Comparison of ENCODE assay signal across 9 cellular contexts in the genomic region with DNA sequence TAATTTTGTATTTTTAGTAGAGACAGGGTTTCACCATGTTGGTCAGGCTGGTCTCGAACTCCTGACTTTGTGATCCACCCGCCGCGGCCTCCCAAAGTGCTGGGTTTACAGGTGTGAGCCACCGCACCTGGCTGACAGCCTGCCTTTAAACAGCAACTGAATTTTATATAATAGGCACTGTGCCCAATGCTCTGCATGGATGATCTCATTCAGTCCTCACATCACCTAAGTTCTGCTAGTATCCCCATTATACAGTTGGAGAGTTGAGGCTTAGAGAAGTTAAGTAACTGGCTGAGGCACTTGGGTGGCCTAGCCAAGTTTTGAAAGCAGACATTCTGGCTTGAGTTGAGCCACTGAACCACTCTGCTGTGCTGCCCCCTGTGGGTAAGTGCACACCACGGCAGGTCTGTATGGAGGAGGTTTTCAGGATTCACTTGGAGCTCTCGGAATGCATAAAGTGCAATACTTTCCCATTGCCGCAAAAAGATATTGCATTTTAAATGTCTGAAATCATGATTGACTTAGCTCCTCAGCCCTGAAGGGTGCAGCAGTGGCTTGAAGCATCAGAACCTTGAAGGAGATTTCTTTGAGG.
A peak's percentile ranks its signal among the peaks of the same experiment; 100 is the strongest.
DNase-seq lines count a peak whose midpoint lies in the region; ATAC-seq and TF ChIP-seq lines count a peak whose summit lies in the region.
"Had no signal": no experiment of that assay in that cellular context is flagged by ENCODE, and none has a peak within 500 bp of the region (broad histone marks: within the 10 kb centered on the region; RNA-seq: fewer than 3 reads in every experiment).

No MANE protein-coding gene starts in this region.

- POLR2A ChIA-PET in activated CD4-positive, alpha-beta T cell treated with anti-CD3 and anti-CD28 coated beads, Interleukin-2, amount 10 ng/mL, durations not matched to agents 7 days and 5 days (lab: Charles Lee), result no interaction called here

- TF ChIP-seq CTCF in KMS-11 (conservative IDR thresholded peaks at IDR 0.05; ENCODE audit: low read depth, low read length) (peak; percentile 55), brain microvascular endothelial cell (IDR thresholded peaks at IDR 0.05; ENCODE audit: low read depth, low read length, missing control alignments) (peak; percentile 83)

- no peak overlapping the region for H2AFZ ChIP-seq in KMS-11 (ENCODE audit: low read depth)

- in situ Hi-C loops in brain microvascular endothelial cell (cut with HindIII; ENCODE audit: low pct_ligation_motif_present, low sequenced_read_pairs), result no loop called here

- H3K4me3 ChIP-seq in KMS-11 (IDR thresholded peaks at IDR 0.05; ENCODE audit: insufficient read depth, low read depth, low read length) (no peak overlapping the region), brain microvascular endothelial cell (ENCODE audit: low read depth, low read length) (no peak overlapping the region)

- DNase-seq in EH (ENCODE audit: low read depth) (peak; percentile 50), brain microvascular endothelial cell (peak; percentile 26), myocyte (ENCODE audit: low read depth) (peak; percentile 47), dedifferentiated amniotic fluid mesenchymal stem cell (ENCODE audit: extremely low spot score) (no peak)
- DNase-seq in activated naive CD4-positive, alpha-beta T cell treated with anti-CD3 and anti-CD28 coated beads, Interleukin-2, amount 50 U/mL, for 72 hours (ENCODE audit: low spot score in 2 of 2), result no peak
- DNase-seq in activated CD4-positive, alpha-beta T cell treated with anti-CD3 and anti-CD28 coated beads, Interleukin-2, amount 10 ng/mL, durations not matched to agents 7 days and 5 days, result no peak
- no peak for DNase-seq in natural killer cell treated with Interleukin-12 subunit alpha and Interleukin-12 subunit beta and Interleukin-15 and Interleukin-18, amount 100 ng/mL, for 72 hours (ENCODE audit: low spot score)
- DNase-seq: activated B cell treated with CpG ODN at 0.5 μM for 24 hours had no signal

- H3K79me2 ChIP-seq in KMS-11 (ENCODE audit: insufficient read depth, low read depth), result no peaks in the 10 kb centered on the region

- H3K36me3 Mint-ChIP-seq in activated naive CD4-positive, alpha-beta T cell treated with anti-CD3 and anti-CD28 coated beads, Interleukin-2, amount 50 U/mL, for 72 hours, result no peaks in the 10 kb centered on the region
- H3K36me3 Mint-ChIP-seq in activated CD4-positive, alpha-beta T cell treated with anti-CD3 and anti-CD28 coated beads, Interleukin-2, amount 10 ng/mL, durations not matched to agents 7 days and 5 days (ENCODE audit: low read depth), result no peaks in the 10 kb centered on the region
- no peaks in the 10 kb centered on the region for H3K36me3 Mint-ChIP-seq in natural killer cell treated with Interleukin-12 subunit alpha and Interleukin-12 subunit beta and Interleukin-15 and Interleukin-18, amount 100 ng/mL, for 72 hours

- no peak overlapping the region for H3K4me3 Mint-ChIP-seq in activated CD4-positive, alpha-beta T cell treated with anti-CD3 and anti-CD28 coated beads, Interleukin-2, amount 10 ng/mL, durations not matched to agents 7 days and 5 days
- no peak overlapping the region for H3K4me3 Mint-ChIP-seq in natural killer cell treated with Interleukin-12 subunit alpha and Interleukin-12 subunit beta and Interleukin-15 and Interleukin-18, amount 100 ng/mL, for 72 hours
- H3K4me3 Mint-ChIP-seq: activated B cell treated with CpG ODN at 0.5 μM for 24 hours had no signal

- H3K27me3 Mint-ChIP-seq in activated CD4-positive, alpha-beta T cell treated with anti-CD3 and anti-CD28 coated beads, Interleukin-2, amount 10 ng/mL, durations not matched to agents 7 days and 5 days, result peaks cover 4% of the 10 kb centered on the region
- H3K27me3 Mint-ChIP-seq in natural killer cell treated with Interleukin-12 subunit alpha and Interleukin-12 subunit beta and Interleukin-15 and Interleukin-18, amount 100 ng/mL, for 72 hours, result peaks cover 27 to 30% of the 10 kb centered on the region in 2 donors

- peaks cover 13 to 14% of the 10 kb centered on the region in 2 donors for H3K9me3 Mint-ChIP-seq in activated naive CD4-positive, alpha-beta T cell treated with anti-CD3 and anti-CD28 coated beads, Interleukin-2, amount 50 U/mL, for 72 hours
- peaks cover 3% of the 10 kb centered on the region for H3K9me3 Mint-ChIP-seq in activated CD4-positive, alpha-beta T cell treated with anti-CD3 and anti-CD28 coated beads, Interleukin-2, amount 10 ng/mL, durations not matched to agents 7 days and 5 days
- peaks cover 7% of the 10 kb centered on the region for H3K9me3 Mint-ChIP-seq in natural killer cell treated with Interleukin-12 subunit alpha and Interleukin-12 subunit beta and Interleukin-15 and Interleukin-18, amount 100 ng/mL, for 72 hours

- CTCF ChIA-PET in activated CD4-positive, alpha-beta T cell treated with anti-CD3 and anti-CD28 coated beads, Interleukin-2, amount 10 ng/mL, durations not matched to agents 7 days and 5 days (lab: Charles Lee), result interaction anchor here (0.6 kb wide), 1 partner anchor 132 kb away, joined by 6 read pairs; no protein-coding TSS in a partner anchor

- no peak overlapping the region for H3K27ac ChIP-seq in KMS-11
- H3K27ac ChIP-seq in brain microvascular endothelial cell, result no peak overlapping the region

- no peak overlapping the region for H3K9ac ChIP-seq in KMS-11

- no peak overlapping the region for H3K27ac Mint-ChIP-seq in activated naive CD4-positive, alpha-beta T cell treated with anti-CD3 and anti-CD28 coated beads, Interleukin-2, amount 50 U/mL, for 72 hours
- no peak overlapping the region for H3K27ac Mint-ChIP-seq in activated CD4-positive, alpha-beta T cell treated with anti-CD3 and anti-CD28 coated beads, Interleukin-2, amount 10 ng/mL, durations not matched to agents 7 days and 5 days
- no peak overlapping the region for H3K27ac Mint-ChIP-seq in natural killer cell treated with Interleukin-12 subunit alpha and Interleukin-12 subunit beta and Interleukin-15 and Interleukin-18, amount 100 ng/mL, for 72 hours
- H3K27ac Mint-ChIP-seq: activated B cell treated with CpG ODN at 0.5 μM for 24 hours had no signal

- H3K4me1 ChIP-seq in KMS-11 (ENCODE audit: low read depth, poor library complexity, severe bottlenecking), result peaks cover 13% of the 10 kb centered on the region

- H4K20me1 ChIP-seq in KMS-11 (ENCODE audit: insufficient read depth), result no peaks in the 10 kb centered on the region

- H3K4me2 ChIP-seq in KMS-11, result no peak overlapping the region

- no peaks in the 10 kb centered on the region for H3K4me1 Mint-ChIP-seq in activated CD4-positive, alpha-beta T cell treated with anti-CD3 and anti-CD28 coated beads, Interleukin-2, amount 10 ng/mL, durations not matched to agents 7 days and 5 days
- peaks cover 0 to 3% of the 10 kb centered on the region in 2 donors for H3K4me1 Mint-ChIP-seq in natural killer cell treated with Interleukin-12 subunit alpha and Interleukin-12 subunit beta and Interleukin-15 and Interleukin-18, amount 100 ng/mL, for 72 hours (ENCODE audit: low read depth in 2 of 2)

- no peaks in the 10 kb centered on the region for H3K36me3 ChIP-seq in KMS-11 (ENCODE audit: insufficient read depth)
- no peaks in the 10 kb centered on the region for H3K36me3 ChIP-seq in brain microvascular endothelial cell (replicated peaks)

- H3K27me3 ChIP-seq in KMS-11 (ENCODE audit: insufficient read depth, low read depth), result no peaks in the 10 kb centered on the region
- no peaks in the 10 kb centered on the region for H3K27me3 ChIP-seq in brain microvascular endothelial cell (replicated peaks)

- ATAC-seq in activated naive CD4-positive, alpha-beta T cell treated with anti-CD3 and anti-CD28 coated beads, Interleukin-2, amount 50 U/mL, for 72 hours, result no peak
- ATAC-seq in natural killer cell treated with Interleukin-12 subunit alpha and Interleukin-12 subunit beta and Interleukin-15 and Interleukin-18, amount 100 ng/mL, for 72 hours, result no peak

Comparison
In these comparisons a context has a peak if more than half of its experiments do, and no peak if none do; other contexts are left out.
1. DNase-seq: peak in EH (single experiment), brain microvascular endothelial cell (single experiment) and myocyte (single experiment); none in dedifferentiated amniotic fluid mesenchymal stem cell (single experiment), activated naive CD4-positive, alpha-beta T cell treated with anti-CD3 and anti-CD28 coated beads, Interleukin-2, amount 50 U/mL, for 72 hours (0 of 2), activated CD4-positive, alpha-beta T cell treated with anti-CD3 and anti-CD28 coated beads, Interleukin-2, amount 10 ng/mL, durations not matched to agents 7 days and 5 days (single experiment) and natural killer cell treated with Interleukin-12 subunit alpha and Interleukin-12 subunit beta and Interleukin-15 and Interleukin-18, amount 100 ng/mL, for 72 hours (single experiment).